1 cellular context compared by ENCODE assay signal in genomic region chr1:36320291-36320758, GRCh38.
A peak's percentile ranks its signal among the peaks of the same experiment; 100 is the strongest.
TF ChIP-seq lines count a peak whose summit lies in the region.

No MANE protein-coding gene starts in this region.

TF ChIP-seq in GM12878, 131 proteins besides CTCF, POLR2A, EP300 and RAD21:
- TF ChIP-seq CUX1 (IDR thresholded peaks at IDR 0.05; ENCODE audit: insufficient replicate concordance, low read depth, low read length) (no peak), SIN3A (IDR thresholded peaks at IDR 0.05; ENCODE audit: low read depth, low read length) (no peak), ATF2 (IDR thresholded peaks at IDR 0.05; ENCODE audit: low read length) (no peak), SPI1 (IDR thresholded peaks at IDR 0.05; ENCODE audit: borderline replicate concordance, insufficient read depth, low read depth, low read length) (peak; percentile 82), RAD51 (IDR thresholded peaks at IDR 0.05) (no peak), ZSCAN29 (IDR thresholded peaks at IDR 0.05) (no peak)
